1 cellular context compared by ENCODE assay signal in the genomic region with DNA sequence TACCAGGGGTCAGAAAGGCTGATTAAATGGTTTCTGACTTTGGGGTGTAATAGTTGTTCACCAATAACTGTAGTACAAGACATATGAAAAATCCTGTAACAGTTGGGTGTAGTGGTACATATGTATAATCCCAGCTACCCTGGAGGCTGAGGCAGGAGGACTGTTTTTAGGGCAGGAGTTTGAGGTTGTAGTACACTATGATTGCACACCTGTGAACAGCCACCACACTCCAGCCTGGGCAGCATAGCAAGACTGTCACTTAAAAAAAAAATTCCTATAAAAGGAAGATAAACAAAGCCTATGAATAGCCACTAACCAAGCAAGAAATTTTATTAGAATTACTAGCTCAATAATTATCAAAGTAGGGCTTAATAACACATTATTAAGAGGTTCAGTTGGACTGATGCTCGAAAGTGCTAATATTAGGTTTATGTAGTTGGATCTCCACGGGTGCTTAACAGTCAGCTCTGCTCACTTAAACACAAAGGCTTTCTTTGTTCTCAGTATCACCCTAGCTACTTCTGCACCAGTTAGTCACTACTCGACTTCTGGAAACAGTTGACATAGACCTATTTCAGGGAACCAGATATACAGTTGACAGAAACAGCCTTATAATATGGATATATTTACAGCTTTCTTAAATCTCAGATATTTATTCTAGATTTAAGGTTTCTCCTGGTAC.
TF ChIP-seq lines count a peak whose summit lies in the region.

No MANE protein-coding gene starts in this region.

TF ChIP-seq in IMR-90, 13 proteins besides CTCF, POLR2A, EP300 and RAD21 (continued from another document):
- TF ChIP-seq ELK1 (IDR thresholded peaks at IDR 0.05; ENCODE audit: borderline replicate concordance, low read depth, low read length) (no peak), CEBPB (IDR thresholded peaks at IDR 0.05; ENCODE audit: low read depth, low read length) (no peak), MXI1 (IDR thresholded peaks at IDR 0.05; ENCODE audit: borderline replicate concordance, low read depth, low read length) (no peak), BHLHE40 (IDR thresholded peaks at IDR 0.05; ENCODE audit: low read depth, low read length) (no peak), RFX5 (IDR thresholded peaks at IDR 0.05; ENCODE audit: low read depth, low read length) (no peak), FOS (IDR thresholded peaks at IDR 0.05; ENCODE audit: low read depth, low read length) (no peak), CHD1 (IDR thresholded peaks at IDR 0.05; ENCODE audit: low read depth, low read length) (no peak), MAZ (IDR thresholded peaks at IDR 0.05; ENCODE audit: borderline replicate concordance, low read depth, low read length) (no peak), RCOR1 (IDR thresholded peaks at IDR 0.05; ENCODE audit: insufficient replicate concordance, low read length) (no peak)
- TF ChIP-seq, protein P1, sequence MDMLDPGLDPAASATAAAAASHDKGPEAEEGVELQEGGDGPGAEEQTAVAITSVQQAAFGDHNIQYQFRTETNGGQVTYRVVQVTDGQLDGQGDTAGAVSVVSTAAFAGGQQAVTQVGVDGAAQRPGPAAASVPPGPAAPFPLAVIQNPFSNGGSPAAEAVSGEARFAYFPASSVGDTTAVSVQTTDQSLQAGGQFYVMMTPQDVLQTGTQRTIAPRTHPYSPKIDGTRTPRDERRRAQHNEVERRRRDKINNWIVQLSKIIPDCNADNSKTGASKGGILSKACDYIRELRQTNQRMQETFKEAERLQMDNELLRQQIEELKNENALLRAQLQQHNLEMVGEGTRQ (IDR thresholded peaks at IDR 0.05; ENCODE audit: low read depth, low read length), result no peak
